ENCODE assay signal across 7 cellular contexts in genomic region chr10:17616403-17617030, GRCh38. TPM values are rescaled to one million over a fixed set of nuclear protein-coding genes. Genes with fewer than 3 reads are reported as not detected.
DNase-seq lines count a peak whose midpoint lies in the region; ATAC-seq and TF ChIP-seq lines count a peak whose summit lies in the region.

No MANE protein-coding gene starts in this region.

- H3K36me3 Mint-ChIP-seq in HFFc6 (ENCODE audit: low read depth) (peaks cover 19% of the 10 kb centered on the region), mesothelial cell of epicardium (no peaks in the 10 kb centered on the region)
- H3K36me3 Mint-ChIP-seq in stimulated activated naive CD8-positive, alpha-beta T cell treated with anti-CD3 and anti-CD28 coated beads, Interleukin-15, Interleukin-2, amounts not matched to agents 100 ng/mL and 50 ng/mL, for 24 hours (ENCODE audit: low read depth): no peaks in the 10 kb centered on the region

- H3K4me3 Mint-ChIP-seq in HFFc6: peak overlapping the region; percentile 81
- H3K4me3 Mint-ChIP-seq in mesothelial cell of epicardium: peak overlapping the region; percentile 67
- H3K4me3 Mint-ChIP-seq in stimulated activated naive CD8-positive, alpha-beta T cell treated with anti-CD3 and anti-CD28 coated beads, Interleukin-15, Interleukin-2, amounts not matched to agents 100 ng/mL and 50 ng/mL, for 24 hours: peak overlapping the region; percentile 52

- H3K4me1 Mint-ChIP-seq in HFFc6 (ENCODE audit: low read depth) (peaks cover 26% of the 10 kb centered on the region), mesothelial cell of epicardium (peaks cover 4% of the 10 kb centered on the region)
- H3K4me1 Mint-ChIP-seq in stimulated activated naive CD8-positive, alpha-beta T cell treated with anti-CD3 and anti-CD28 coated beads, Interleukin-15, Interleukin-2, amounts not matched to agents 100 ng/mL and 50 ng/mL, for 24 hours (ENCODE audit: low read depth): peaks cover 11% of the 10 kb centered on the region

- peak overlapping the region; percentile 77 for H3K27ac ChIP-seq in epithelial cell of prostate

- TF ChIP-seq CTCF in HFFc6 (IDR thresholded peaks at IDR 0.05) (no peak), mesothelial cell of epicardium (IDR thresholded peaks at IDR 0.05; ENCODE audit: unreplicated experiment) (no peak)

- H3K27me3 Mint-ChIP-seq in HFFc6 (ENCODE audit: insufficient read depth) (peaks cover 1% of the 10 kb centered on the region; the same call in 1 of the 2 replicates), mesothelial cell of epicardium (ENCODE audit: low read depth) (peaks cover 8% of the 10 kb centered on the region)
- H3K27me3 Mint-ChIP-seq in stimulated activated naive CD8-positive, alpha-beta T cell treated with anti-CD3 and anti-CD28 coated beads, Interleukin-15, Interleukin-2, amounts not matched to agents 100 ng/mL and 50 ng/mL, for 24 hours: peaks cover 18% of the 10 kb centered on the region

- DNase-seq in HFFc6 (peak; percentile 57), MV-4-11 (lab: John Stamatoyannopoulos, UW) (peak; percentile 30), epithelial cell of prostate (ENCODE audit: low read depth, low spot score) (no peak), mesothelial cell of epicardium (ENCODE audit: low spot score in 2 of 2, unreplicated experiment in 2 of 2) (peak; percentile 32 to 55)
- DNase-seq in activated CD8-positive, alpha-beta memory T cell treated with anti-CD3 and anti-CD28 coated beads for 48 hours (ENCODE audit: low read depth in 2 of 3, low spot score in 2 of 3): peak in 2 of 3 experiments; percentile 4 to 14

- H3K27ac Mint-ChIP-seq in HFFc6 (peak overlapping the region; percentile 42), mesothelial cell of epicardium (no peak overlapping the region)
- no peak overlapping the region for H3K27ac Mint-ChIP-seq in stimulated activated naive CD8-positive, alpha-beta T cell treated with anti-CD3 and anti-CD28 coated beads, Interleukin-15, Interleukin-2, amounts not matched to agents 100 ng/mL and 50 ng/mL, for 24 hours

- ATAC-seq in GM18502 (IDR thresholded peaks at IDR 0.05; ENCODE audit: poor library complexity, unreplicated experiment): peak; percentile 41

- H3K9me3 Mint-ChIP-seq in HFFc6 (no peaks in the 10 kb centered on the region), mesothelial cell of epicardium (no peaks in the 10 kb centered on the region)
- no peaks in the 10 kb centered on the region for H3K9me3 Mint-ChIP-seq in stimulated activated naive CD8-positive, alpha-beta T cell treated with anti-CD3 and anti-CD28 coated beads, Interleukin-15, Interleukin-2, amounts not matched to agents 100 ng/mL and 50 ng/mL, for 24 hours

RNA-seq across cellular contexts. Expression of gene HACD1, which starts 0.7 kb away (rescaled TPM):
- total RNA-seq in HFFc6 (2021; fragmentation: NEBNext Ultra II Directional; extraction: Animal tissue kit (Norgen Biotek cat#: 25700)): 100 to 1,000 TPM in 3 of 6 experiments, 10 to 100 TPM in 3; 84.6 to 138 (median 100) TPM
- total RNA-seq in mesothelial cell of epicardium: 10.9 to 14.7 TPM (median 13.6 TPM) in 3 replicates

RNA-seq across cellular contexts. Expression of gene STAM, which starts 27.4 kb away (rescaled TPM):
- total RNA-seq in HFFc6 (2021; fragmentation: NEBNext Ultra II Directional; extraction: Animal tissue kit (Norgen Biotek cat#: 25700)): 10 to 100 TPM; 37.8 to 46.9 (median 43.2) TPM
- 27.6 to 31.3 TPM (median 30.4 TPM) in 3 replicates for total RNA-seq in mesothelial cell of epicardium
